1 cellular context compared by ENCODE assay signal in the genomic region with DNA sequence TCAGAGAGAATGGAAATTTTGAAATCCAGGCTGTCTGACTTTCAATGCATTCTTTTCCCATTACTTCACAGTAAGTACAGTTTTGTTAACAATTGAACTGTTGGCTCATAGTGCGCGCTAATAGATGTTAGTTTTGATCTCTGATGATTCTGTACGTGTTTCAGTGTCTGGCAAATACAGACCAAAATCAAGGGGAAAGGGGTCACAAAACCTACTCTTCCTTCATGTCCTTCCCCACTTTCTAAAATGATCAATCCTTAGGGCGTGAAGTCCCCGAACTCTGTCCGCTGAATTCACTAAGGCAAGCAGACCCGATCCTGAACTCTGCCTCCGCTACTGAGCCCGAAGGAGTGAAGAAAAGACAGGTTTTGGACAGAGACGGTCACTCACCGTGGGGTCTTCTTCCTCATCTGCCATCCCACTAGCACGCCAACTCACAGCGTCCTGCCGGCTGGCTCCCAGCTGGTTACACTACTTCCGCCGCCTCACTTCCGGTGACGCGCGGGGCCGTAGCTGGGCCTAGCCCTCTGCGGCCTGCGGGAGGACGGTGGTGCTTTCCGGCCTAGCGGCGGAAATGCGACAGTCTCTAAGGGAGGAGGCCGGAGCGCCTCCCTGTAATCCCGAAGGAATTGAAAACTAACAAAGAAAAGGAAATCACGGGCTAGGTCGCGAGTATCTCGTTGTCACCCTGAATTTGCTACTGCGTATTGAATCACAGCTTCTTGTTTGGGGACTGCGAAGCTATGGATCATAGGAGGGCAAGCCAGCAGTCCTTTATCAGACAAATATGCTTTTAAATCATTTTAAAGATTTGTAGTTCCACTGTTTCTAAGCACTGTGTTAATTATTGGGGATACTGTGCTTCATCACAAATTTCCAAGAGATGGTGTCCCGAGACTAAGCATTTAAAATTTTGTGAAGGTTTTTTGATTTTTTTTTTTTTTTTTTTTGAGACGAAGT.
TF ChIP-seq lines count a peak whose summit lies in the region.

A gene with protein sequence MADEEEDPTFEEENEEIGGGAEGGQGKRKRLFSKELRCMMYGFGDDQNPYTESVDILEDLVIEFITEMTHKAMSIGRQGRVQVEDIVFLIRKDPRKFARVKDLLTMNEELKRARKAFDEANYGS (minus strand): TSS at position 473 of the 960 bp plus-strand sequence. CDS start 56 bp downstream, at position 417.

TF ChIP-seq in HepG2, 621 proteins besides CTCF, POLR2A, EP300 and RAD21 (continued from another document and continues in another):
- TF ChIP-seq ZNF282 (IDR thresholded peaks at IDR 0.05; ENCODE audit: partially characterized antibody) (no peak), SRSF1 (optimal IDR thresholded peaks at IDR 0.05; ENCODE audit: low read depth, low read length) (peak; percentile 68), HNRNPK (IDR thresholded peaks at IDR 0.05; ENCODE audit: low read depth, low read length, poor library complexity, severe bottlenecking) (no peak), RBM22 (optimal IDR thresholded peaks at IDR 0.05; ENCODE audit: low read length) (no peak), PCBP1 (IDR thresholded peaks at IDR 0.05; ENCODE audit: borderline replicate concordance, low read depth, low read length) (no peak), DR1 (CRISPR knock-in tag; IDR thresholded peaks at IDR 0.05) (peak; percentile 93), SMAD3 (CRISPR knock-in tag; IDR thresholded peaks at IDR 0.05) (peak; percentile 42; the same call in 1 of the 2 replicates), ATRX (CRISPR knock-in tag; IDR thresholded peaks at IDR 0.05; ENCODE audit: borderline replicate concordance) (no peak), ZNF746 (CRISPR knock-in tag; IDR thresholded peaks at IDR 0.05) (no peak), KAT2B (IDR thresholded peaks at IDR 0.05; ENCODE audit: borderline replicate concordance, low read depth, low read length) (no peak), REXO4 (CRISPR knock-in tag; IDR thresholded peaks at IDR 0.05; ENCODE audit: borderline replicate concordance) (no peak), NR1H2 (CRISPR knock-in tag; IDR thresholded peaks at IDR 0.05; ENCODE audit: borderline replicate concordance, low read depth) (no peak), ZBTB8A (CRISPR knock-in tag; IDR thresholded peaks at IDR 0.05; ENCODE audit: borderline replicate concordance, low read depth) (no peak), ZNF83 (CRISPR knock-in tag; IDR thresholded peaks at IDR 0.05; ENCODE audit: borderline replicate concordance) (no peak), ZNF136 (CRISPR knock-in tag; IDR thresholded peaks at IDR 0.05; ENCODE audit: low read depth) (no peak), MED8 (CRISPR knock-in tag; IDR thresholded peaks at IDR 0.05; ENCODE audit: insufficient replicate concordance) (no peak), MYC (CRISPR knock-in tag; IDR thresholded peaks at IDR 0.05; ENCODE audit: borderline replicate concordance) (peak; percentile 78; the same call in 1 of the 2 replicates), NFKBIZ (CRISPR knock-in tag; IDR thresholded peaks at IDR 0.05) (no peak), RFX3 (CRISPR knock-in tag; IDR thresholded peaks at IDR 0.05) (0 out of 2 replicates have a peak, but pooled peaks have one; percentile 15), TP53 (CRISPR knock-in tag; conservative IDR thresholded peaks at IDR 0.05) (no peak), TBL1XR1 (IDR thresholded peaks at IDR 0.05; ENCODE audit: borderline replicate concordance, low read length, partially characterized antibody) (no peak), FOXM1 (CRISPR knock-in tag; IDR thresholded peaks at IDR 0.05) (no peak), NFRKB (IDR thresholded peaks at IDR 0.05) (no peak), RFXAP (CRISPR knock-in tag; IDR thresholded peaks at IDR 0.05; ENCODE audit: borderline replicate concordance) (peak; percentile 70), ZNF572 (CRISPR knock-in tag; IDR thresholded peaks at IDR 0.05) (peak; percentile 51; the same call in 1 of the 2 replicates), KAT8 (CRISPR knock-in tag; IDR thresholded peaks at IDR 0.05) (peak; percentile 98)
- TF ChIP-seq, protein P1, sequence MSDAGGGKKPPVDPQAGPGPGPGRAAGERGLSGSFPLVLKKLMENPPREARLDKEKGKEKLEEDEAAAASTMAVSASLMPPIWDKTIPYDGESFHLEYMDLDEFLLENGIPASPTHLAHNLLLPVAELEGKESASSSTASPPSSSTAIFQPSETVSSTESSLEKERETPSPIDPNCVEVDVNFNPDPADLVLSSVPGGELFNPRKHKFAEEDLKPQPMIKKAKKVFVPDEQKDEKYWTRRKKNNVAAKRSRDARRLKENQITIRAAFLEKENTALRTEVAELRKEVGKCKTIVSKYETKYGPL (CRISPR knock-in tag; IDR thresholded peaks at IDR 0.05) = no peak
- TF ChIP-seq, protein P2, sequence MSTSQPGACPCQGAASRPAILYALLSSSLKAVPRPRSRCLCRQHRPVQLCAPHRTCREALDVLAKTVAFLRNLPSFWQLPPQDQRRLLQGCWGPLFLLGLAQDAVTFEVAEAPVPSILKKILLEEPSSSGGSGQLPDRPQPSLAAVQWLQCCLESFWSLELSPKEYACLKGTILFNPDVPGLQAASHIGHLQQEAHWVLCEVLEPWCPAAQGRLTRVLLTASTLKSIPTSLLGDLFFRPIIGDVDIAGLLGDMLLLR (CRISPR knock-in tag; IDR thresholded peaks at IDR 0.05) = peak; percentile 81
- TF ChIP-seq, protein P3, sequence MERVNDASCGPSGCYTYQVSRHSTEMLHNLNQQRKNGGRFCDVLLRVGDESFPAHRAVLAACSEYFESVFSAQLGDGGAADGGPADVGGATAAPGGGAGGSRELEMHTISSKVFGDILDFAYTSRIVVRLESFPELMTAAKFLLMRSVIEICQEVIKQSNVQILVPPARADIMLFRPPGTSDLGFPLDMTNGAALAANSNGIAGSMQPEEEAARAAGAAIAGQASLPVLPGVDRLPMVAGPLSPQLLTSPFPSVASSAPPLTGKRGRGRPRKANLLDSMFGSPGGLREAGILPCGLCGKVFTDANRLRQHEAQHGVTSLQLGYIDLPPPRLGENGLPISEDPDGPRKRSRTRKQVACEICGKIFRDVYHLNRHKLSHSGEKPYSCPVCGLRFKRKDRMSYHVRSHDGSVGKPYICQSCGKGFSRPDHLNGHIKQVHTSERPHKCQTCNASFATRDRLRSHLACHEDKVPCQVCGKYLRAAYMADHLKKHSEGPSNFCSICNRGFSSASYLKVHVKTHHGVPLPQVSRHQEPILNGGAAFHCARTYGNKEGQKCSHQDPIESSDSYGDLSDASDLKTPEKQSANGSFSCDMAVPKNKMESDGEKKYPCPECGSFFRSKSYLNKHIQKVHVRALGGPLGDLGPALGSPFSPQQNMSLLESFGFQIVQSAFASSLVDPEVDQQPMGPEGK (CRISPR knock-in tag; IDR thresholded peaks at IDR 0.05) = peak; percentile 35; the same call in 1 of the 2 replicates
- TF ChIP-seq, protein P4, sequence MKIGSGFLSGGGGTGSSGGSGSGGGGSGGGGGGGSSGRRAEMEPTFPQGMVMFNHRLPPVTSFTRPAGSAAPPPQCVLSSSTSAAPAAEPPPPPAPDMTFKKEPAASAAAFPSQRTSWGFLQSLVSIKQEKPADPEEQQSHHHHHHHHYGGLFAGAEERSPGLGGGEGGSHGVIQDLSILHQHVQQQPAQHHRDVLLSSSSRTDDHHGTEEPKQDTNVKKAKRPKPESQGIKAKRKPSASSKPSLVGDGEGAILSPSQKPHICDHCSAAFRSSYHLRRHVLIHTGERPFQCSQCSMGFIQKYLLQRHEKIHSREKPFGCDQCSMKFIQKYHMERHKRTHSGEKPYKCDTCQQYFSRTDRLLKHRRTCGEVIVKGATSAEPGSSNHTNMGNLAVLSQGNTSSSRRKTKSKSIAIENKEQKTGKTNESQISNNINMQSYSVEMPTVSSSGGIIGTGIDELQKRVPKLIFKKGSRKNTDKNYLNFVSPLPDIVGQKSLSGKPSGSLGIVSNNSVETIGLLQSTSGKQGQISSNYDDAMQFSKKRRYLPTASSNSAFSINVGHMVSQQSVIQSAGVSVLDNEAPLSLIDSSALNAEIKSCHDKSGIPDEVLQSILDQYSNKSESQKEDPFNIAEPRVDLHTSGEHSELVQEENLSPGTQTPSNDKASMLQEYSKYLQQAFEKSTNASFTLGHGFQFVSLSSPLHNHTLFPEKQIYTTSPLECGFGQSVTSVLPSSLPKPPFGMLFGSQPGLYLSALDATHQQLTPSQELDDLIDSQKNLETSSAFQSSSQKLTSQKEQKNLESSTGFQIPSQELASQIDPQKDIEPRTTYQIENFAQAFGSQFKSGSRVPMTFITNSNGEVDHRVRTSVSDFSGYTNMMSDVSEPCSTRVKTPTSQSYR (CRISPR knock-in tag; IDR thresholded peaks at IDR 0.05; ENCODE audit: borderline replicate concordance) = no peak
- TF ChIP-seq, protein P5, sequence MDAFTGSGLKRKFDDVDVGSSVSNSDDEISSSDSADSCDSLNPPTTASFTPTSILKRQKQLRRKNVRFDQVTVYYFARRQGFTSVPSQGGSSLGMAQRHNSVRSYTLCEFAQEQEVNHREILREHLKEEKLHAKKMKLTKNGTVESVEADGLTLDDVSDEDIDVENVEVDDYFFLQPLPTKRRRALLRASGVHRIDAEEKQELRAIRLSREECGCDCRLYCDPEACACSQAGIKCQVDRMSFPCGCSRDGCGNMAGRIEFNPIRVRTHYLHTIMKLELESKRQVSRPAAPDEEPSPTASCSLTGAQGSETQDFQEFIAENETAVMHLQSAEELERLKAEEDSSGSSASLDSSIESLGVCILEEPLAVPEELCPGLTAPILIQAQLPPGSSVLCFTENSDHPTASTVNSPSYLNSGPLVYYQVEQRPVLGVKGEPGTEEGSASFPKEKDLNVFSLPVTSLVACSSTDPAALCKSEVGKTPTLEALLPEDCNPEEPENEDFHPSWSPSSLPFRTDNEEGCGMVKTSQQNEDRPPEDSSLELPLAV (CRISPR knock-in tag; conservative IDR thresholded peaks at IDR 0.05; ENCODE audit: low read depth) = no peak
- TF ChIP-seq, protein P6, sequence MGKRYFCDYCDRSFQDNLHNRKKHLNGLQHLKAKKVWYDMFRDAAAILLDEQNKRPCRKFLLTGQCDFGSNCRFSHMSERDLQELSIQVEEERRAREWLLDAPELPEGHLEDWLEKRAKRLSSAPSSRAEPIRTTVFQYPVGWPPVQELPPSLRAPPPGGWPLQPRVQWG (CRISPR knock-in tag; IDR thresholded peaks at IDR 0.05; ENCODE audit: borderline replicate concordance, low read depth) = no peak
- TF ChIP-seq, protein P7, sequence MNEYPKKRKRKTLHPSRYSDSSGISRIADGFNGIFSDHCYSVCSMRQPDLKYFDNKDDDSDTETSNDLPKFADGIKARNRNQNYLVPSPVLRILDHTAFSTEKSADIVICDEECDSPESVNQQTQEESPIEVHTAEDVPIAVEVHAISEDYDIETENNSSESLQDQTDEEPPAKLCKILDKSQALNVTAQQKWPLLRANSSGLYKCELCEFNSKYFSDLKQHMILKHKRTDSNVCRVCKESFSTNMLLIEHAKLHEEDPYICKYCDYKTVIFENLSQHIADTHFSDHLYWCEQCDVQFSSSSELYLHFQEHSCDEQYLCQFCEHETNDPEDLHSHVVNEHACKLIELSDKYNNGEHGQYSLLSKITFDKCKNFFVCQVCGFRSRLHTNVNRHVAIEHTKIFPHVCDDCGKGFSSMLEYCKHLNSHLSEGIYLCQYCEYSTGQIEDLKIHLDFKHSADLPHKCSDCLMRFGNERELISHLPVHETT (CRISPR knock-in tag; conservative IDR thresholded peaks at IDR 0.05) = peak; percentile 88
- TF ChIP-seq, protein P8, sequence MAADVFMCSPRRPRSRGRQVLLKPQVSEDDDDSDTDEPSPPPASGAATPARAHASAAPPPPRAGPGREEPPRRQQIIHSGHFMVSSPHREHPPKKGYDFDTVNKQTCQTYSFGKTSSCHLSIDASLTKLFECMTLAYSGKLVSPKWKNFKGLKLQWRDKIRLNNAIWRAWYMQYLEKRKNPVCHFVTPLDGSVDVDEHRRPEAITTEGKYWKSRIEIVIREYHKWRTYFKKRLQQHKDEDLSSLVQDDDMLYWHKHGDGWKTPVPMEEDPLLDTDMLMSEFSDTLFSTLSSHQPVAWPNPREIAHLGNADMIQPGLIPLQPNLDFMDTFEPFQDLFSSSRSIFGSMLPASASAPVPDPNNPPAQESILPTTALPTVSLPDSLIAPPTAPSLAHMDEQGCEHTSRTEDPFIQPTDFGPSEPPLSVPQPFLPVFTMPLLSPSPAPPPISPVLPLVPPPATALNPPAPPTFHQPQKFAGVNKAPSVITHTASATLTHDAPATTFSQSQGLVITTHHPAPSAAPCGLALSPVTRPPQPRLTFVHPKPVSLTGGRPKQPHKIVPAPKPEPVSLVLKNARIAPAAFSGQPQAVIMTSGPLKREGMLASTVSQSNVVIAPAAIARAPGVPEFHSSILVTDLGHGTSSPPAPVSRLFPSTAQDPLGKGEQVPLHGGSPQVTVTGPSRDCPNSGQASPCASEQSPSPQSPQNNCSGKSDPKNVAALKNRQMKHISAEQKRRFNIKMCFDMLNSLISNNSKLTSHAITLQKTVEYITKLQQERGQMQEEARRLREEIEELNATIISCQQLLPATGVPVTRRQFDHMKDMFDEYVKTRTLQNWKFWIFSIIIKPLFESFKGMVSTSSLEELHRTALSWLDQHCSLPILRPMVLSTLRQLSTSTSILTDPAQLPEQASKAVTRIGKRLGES (CRISPR knock-in tag; IDR thresholded peaks at IDR 0.05; ENCODE audit: borderline replicate concordance) = no peak
- TF ChIP-seq, protein P9, sequence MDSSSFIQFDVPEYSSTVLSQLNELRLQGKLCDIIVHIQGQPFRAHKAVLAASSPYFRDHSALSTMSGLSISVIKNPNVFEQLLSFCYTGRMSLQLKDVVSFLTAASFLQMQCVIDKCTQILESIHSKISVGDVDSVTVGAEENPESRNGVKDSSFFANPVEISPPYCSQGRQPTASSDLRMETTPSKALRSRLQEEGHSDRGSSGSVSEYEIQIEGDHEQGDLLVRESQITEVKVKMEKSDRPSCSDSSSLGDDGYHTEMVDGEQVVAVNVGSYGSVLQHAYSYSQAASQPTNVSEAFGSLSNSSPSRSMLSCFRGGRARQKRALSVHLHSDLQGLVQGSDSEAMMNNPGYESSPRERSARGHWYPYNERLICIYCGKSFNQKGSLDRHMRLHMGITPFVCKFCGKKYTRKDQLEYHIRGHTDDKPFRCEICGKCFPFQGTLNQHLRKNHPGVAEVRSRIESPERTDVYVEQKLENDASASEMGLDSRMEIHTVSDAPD (CRISPR knock-in tag; IDR thresholded peaks at IDR 0.05) = no peak
- TF ChIP-seq, protein P10, sequence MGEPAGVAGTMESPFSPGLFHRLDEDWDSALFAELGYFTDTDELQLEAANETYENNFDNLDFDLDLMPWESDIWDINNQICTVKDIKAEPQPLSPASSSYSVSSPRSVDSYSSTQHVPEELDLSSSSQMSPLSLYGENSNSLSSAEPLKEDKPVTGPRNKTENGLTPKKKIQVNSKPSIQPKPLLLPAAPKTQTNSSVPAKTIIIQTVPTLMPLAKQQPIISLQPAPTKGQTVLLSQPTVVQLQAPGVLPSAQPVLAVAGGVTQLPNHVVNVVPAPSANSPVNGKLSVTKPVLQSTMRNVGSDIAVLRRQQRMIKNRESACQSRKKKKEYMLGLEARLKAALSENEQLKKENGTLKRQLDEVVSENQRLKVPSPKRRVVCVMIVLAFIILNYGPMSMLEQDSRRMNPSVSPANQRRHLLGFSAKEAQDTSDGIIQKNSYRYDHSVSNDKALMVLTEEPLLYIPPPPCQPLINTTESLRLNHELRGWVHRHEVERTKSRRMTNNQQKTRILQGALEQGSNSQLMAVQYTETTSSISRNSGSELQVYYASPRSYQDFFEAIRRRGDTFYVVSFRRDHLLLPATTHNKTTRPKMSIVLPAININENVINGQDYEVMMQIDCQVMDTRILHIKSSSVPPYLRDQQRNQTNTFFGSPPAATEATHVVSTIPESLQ (CRISPR knock-in tag; conservative IDR thresholded peaks at IDR 0.05) = no peak
- TF ChIP-seq, protein P11, sequence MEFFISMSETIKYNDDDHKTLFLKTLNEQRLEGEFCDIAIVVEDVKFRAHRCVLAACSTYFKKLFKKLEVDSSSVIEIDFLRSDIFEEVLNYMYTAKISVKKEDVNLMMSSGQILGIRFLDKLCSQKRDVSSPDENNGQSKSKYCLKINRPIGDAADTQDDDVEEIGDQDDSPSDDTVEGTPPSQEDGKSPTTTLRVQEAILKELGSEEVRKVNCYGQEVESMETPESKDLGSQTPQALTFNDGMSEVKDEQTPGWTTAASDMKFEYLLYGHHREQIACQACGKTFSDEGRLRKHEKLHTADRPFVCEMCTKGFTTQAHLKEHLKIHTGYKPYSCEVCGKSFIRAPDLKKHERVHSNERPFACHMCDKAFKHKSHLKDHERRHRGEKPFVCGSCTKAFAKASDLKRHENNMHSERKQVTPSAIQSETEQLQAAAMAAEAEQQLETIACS (CRISPR knock-in tag; IDR thresholded peaks at IDR 0.05) = no peak
